In genomic region chr11:10669258-10670033, GRCh38 we compare ENCODE assay signal across 9 cellular contexts. TPM values are rescaled to one million over a fixed set of nuclear protein-coding genes. Genes with fewer than 3 reads are reported as not detected.
DNase-seq lines count a peak whose midpoint lies in the region; ATAC-seq, FAIRE-seq and TF ChIP-seq lines count a peak whose summit lies in the region.
"Had no signal": no experiment of that assay in that cellular context is flagged by ENCODE, and none has a peak within 500 bp of the region (broad histone marks: within the 10 kb centered on the region; RNA-seq: fewer than 3 reads in every experiment).

No MANE protein-coding gene starts in this region.

- H3K4me3 ChIP-seq in cardiac muscle cell = no peak overlapping the region
- H3K4me3 ChIP-seq in subcutaneous abdominal adipose tissue (ENCODE audit: low read depth in 1 of 5, low read length in 5 of 5) = no peak overlapping the region
- no peak overlapping the region for H3K4me3 ChIP-seq in lower leg skin (ENCODE audit: low read depth, poor library complexity, severe bottlenecking)

- FAIRE-seq in RCC 7860 (lab: Jason Lieb, UNC) = no peak

- TF ChIP-seq CTCF in cardiac muscle cell (IDR thresholded peaks at IDR 0.05; ENCODE audit: low read depth, low read length) (no peak), lower leg skin (IDR thresholded peaks at IDR 0.05) (no peak)

- H3K27ac ChIP-seq in cardiac muscle cell (peak overlapping the region; percentile 12), subcutaneous abdominal adipose tissue (ENCODE audit: low read depth, low read length) (peak overlapping the region; percentile 38)

- H3K9me3 ChIP-seq in cardiac muscle cell (ENCODE audit: low read depth) (no peaks in the 10 kb centered on the region), subcutaneous abdominal adipose tissue (ENCODE audit: control insufficient read depth in 5 of 5, low read length in 5 of 5) (no peaks in the 10 kb centered on the region)

- ATAC-seq in HG03520 (IDR thresholded peaks at IDR 0.05; ENCODE audit: unreplicated experiment) (no peak), HG03175 (IDR thresholded peaks at IDR 0.05; ENCODE audit: unreplicated experiment) (no peak)

- H3K9ac ChIP-seq in subcutaneous abdominal adipose tissue (ENCODE audit: low read length in 5 of 5) = no peak overlapping the region

- 50 to 56% methylated on average over 5 of the region's 5 CpGs for WGBS in lower leg skin, 2 donors

- intact Hi-C loops in lower leg skin (cut with DNase I; ENCODE audit: low total_unique reads) = loop anchor here (5.0 to 10.0 kb wide), 2 partner anchors 265 to 442 kb away; no protein-coding TSS in a partner anchor

- TF ChIP-seq POLR2A in lower leg skin (IDR thresholded peaks at IDR 0.05) = no peak

- no peaks in the 10 kb centered on the region for H3K36me3 ChIP-seq in cardiac muscle cell
- no peaks in the 10 kb centered on the region for H3K36me3 ChIP-seq in subcutaneous abdominal adipose tissue (ENCODE audit: control insufficient read depth in 5 of 5, insufficient read depth in 5 of 5, low read length in 5 of 5)

- peaks cover 12% of the 10 kb centered on the region for H3K4me1 ChIP-seq in cardiac muscle cell (ENCODE audit: low read depth)
- peaks cover 12 to 50% (median 36%) of the 10 kb centered on the region in 5 donors for H3K4me1 ChIP-seq in subcutaneous abdominal adipose tissue (ENCODE audit: control insufficient read depth in 5 of 5, insufficient read depth in 5 of 5, low read length in 5 of 5)

- DNase-seq in KG1 (lab: John Stamatoyannopoulos, UW) (peak; percentile 27), RCC 7860 (ENCODE audit: low spot score) (peak; percentile 24), cardiac muscle cell (ENCODE audit: low read depth in 1 of 2, low spot score in 1 of 2) (peak in 1 of 2 donors; percentile 37), lower leg skin (ENCODE audit: low spot score in 2 of 2) (no peak)
- no peak for DNase-seq in activated T-cell treated with anti-CD3 and anti-CD28 coated beads, Interleukin-2, amount 50 U/mL, for 48 hours
- DNase-seq: activated CD8-positive, alpha-beta memory T cell treated with anti-CD3 and anti-CD28 coated beads, Interleukin-2, amount 50 U/mL, for 48 hours had no signal

- H3K27me3 ChIP-seq in cardiac muscle cell (no peaks in the 10 kb centered on the region), subcutaneous abdominal adipose tissue (ENCODE audit: control insufficient read depth in 5 of 5, insufficient read depth in 4 of 5, low read length in 5 of 5) (no peaks in the 10 kb centered on the region)

RNA-seq across cellular contexts. Expression of gene IRAG1, which starts 24.1 kb away (rescaled TPM):
- total RNA-seq in cardiac muscle cell = 3.6 and 7.3 TPM in 2 replicates
- 3.1 and 5.2 TPM in 2 replicates for polyA plus RNA-seq in cardiac muscle cell
- total RNA-seq in lower leg skin = 10 to 100 TPM in 1 of 4 donors, 1 to 10 TPM in 3; 2.0 to 10.9 (median 4.0) TPM

Comparison
In these comparisons a context has a peak if more than half of its experiments do, and no peak if none do; other contexts are left out.
1. DNase-seq: peak in KG1 (single experiment) and RCC 7860 (single experiment); none in lower leg skin (0 of 2) and activated T-cell treated with anti-CD3 and anti-CD28 coated beads, Interleukin-2, amount 50 U/mL, for 48 hours (0 of 2).